ENCODE assay signal across 30 cellular contexts in genomic region chr21:38041493-38041892, GRCh38.
"Had no signal": no experiment of that assay in that cellular context is flagged by ENCODE, and none has a peak within 500 bp of the region (broad histone marks: within the 10 kb centered on the region; RNA-seq: fewer than 3 reads in every experiment).

No MANE protein-coding gene starts in this region.

- H3K9me3 Mint-ChIP-seq: memory B cell, nephron, type B pancreatic cell had no signal

- H3K4me1 ChIP-seq: esophagus squamous epithelium, heart right ventricle, psoas muscle, spleen, testis, tibial artery had no signal

- H3K4me3 ChIP-seq: esophagus squamous epithelium, heart right ventricle, lung, ovary, psoas muscle, skin epidermis, spleen, testis, tibial artery had no signal

- DNase-seq: cortex of kidney; effector memory CD8-positive, alpha-beta T cell; erythroblast; esophagus squamous epithelium; foreskin melanocyte; glutamatergic neuron; heart right ventricle; hippocampal formation; kidney; midbrain; naive thymus-derived CD4-positive, alpha-beta T cell; occipital lobe; ovary; posterior cingulate gyrus; psoas muscle; right cardiac atrium; spleen; stimulated activated CD4-positive, alpha-beta T cell treated with anti-CD3 and anti-CD28 coated beads, Interleukin-4, amount 100 ng/mL, for 4 hours; stimulated activated naive CD8-positive, alpha-beta T cell treated with anti-CD3 and anti-CD28 coated beads, Interleukin-15, Interleukin-2, amounts not matched to agents 100 U/mL and 50 U/mL, for 24 hours; substantia nigra; testis; tibial artery had no signal

- H3K27me3 Mint-ChIP-seq: memory B cell; stimulated activated memory B cell treated with anti-CD40 and anti-IgM and Interleukin-4, amounts not matched to agents 10 μg/mL and 1 μg/mL and 100 μg/mL, for 72 hours had no signal

- H3K27ac Mint-ChIP-seq: effector memory CD8-positive, alpha-beta T cell; memory B cell; naive thymus-derived CD4-positive, alpha-beta T cell; nephron; stimulated activated memory B cell treated with anti-CD40 and anti-IgM and Interleukin-4, amounts not matched to agents 10 μg/mL and 1 μg/mL and 100 μg/mL, for 72 hours; type B pancreatic cell had no signal

- H3K27ac ChIP-seq: esophagus squamous epithelium, heart right ventricle, ovary, psoas muscle, skin epidermis, spleen, testis, tibial artery had no signal

- H3K4me1 Mint-ChIP-seq: memory B cell; stimulated activated memory B cell treated with anti-CD40 and anti-IgM and Interleukin-4, amounts not matched to agents 10 μg/mL and 1 μg/mL and 100 μg/mL, for 72 hours had no signal

- ATAC-seq: effector memory CD8-positive, alpha-beta T cell; heart right ventricle; left lobe of liver; naive thymus-derived CD4-positive, alpha-beta T cell; psoas muscle; right cardiac atrium; stimulated activated memory B cell treated with anti-CD40 and anti-IgM and Interleukin-4, amounts not matched to agents 10 μg/mL and 1 μg/mL and 100 μg/mL, for 72 hours; stimulated activated naive CD8-positive, alpha-beta T cell treated with anti-CD3 and anti-CD28 coated beads, Interleukin-15, Interleukin-2, amounts not matched to agents 100 U/mL and 50 U/mL, for 24 hours had no signal

- H3K27me3 ChIP-seq: ovary, testis, tibial artery had no signal

- FAIRE-seq: endometrium, kidney had no signal

- H3K4me3 Mint-ChIP-seq: effector memory CD8-positive, alpha-beta T cell; memory B cell; naive thymus-derived CD4-positive, alpha-beta T cell; nephron; stimulated activated memory B cell treated with anti-CD40 and anti-IgM and Interleukin-4, amounts not matched to agents 10 μg/mL and 1 μg/mL and 100 μg/mL, for 72 hours; type B pancreatic cell had no signal

- H3K36me3 ChIP-seq: esophagus squamous epithelium, heart right ventricle, ovary, spleen, tibial artery had no signal

- H3K36me3 Mint-ChIP-seq: memory B cell; naive thymus-derived CD4-positive, alpha-beta T cell; stimulated activated memory B cell treated with anti-CD40 and anti-IgM and Interleukin-4, amounts not matched to agents 10 μg/mL and 1 μg/mL and 100 μg/mL, for 72 hours; type B pancreatic cell had no signal

- H3K9me3 ChIP-seq: esophagus squamous epithelium, heart right ventricle, ovary, psoas muscle, spleen, testis, tibial artery had no signal
